7 cellular contexts compared by ENCODE assay signal in genomic region chr11:13669544-13670488, GRCh38. TPM values are rescaled to one million over a fixed set of nuclear protein-coding genes. Genes with fewer than 3 reads are reported as not detected.
DNase-seq lines count a peak whose midpoint lies in the region; ATAC-seq, FAIRE-seq and TF ChIP-seq lines count a peak whose summit lies in the region.

No MANE protein-coding gene starts in this region.

- no peaks in the 10 kb centered on the region for H3K27me3 ChIP-seq in prostate gland (replicated peaks; ENCODE audit: insufficient read depth)

- 65% methylated on average over 18 of the region's 18 CpGs for WGBS in prostate gland

- no peak for ATAC-seq in HG02973 (IDR thresholded peaks at IDR 0.05; ENCODE audit: unreplicated experiment)

- TF ChIP-seq CTCF in RWPE1 (conservative IDR thresholded peaks at IDR 0.05; ENCODE audit: low read depth): no peak
- TF ChIP-seq CTCF in prostate gland (IDR thresholded peaks at IDR 0.05): no peak

- no peaks in the 10 kb centered on the region for H3K9me3 ChIP-seq in prostate gland

- no peak for TF ChIP-seq POLR2A in prostate gland (IDR thresholded peaks at IDR 0.05)

- POLR2A ChIA-PET in RWPE1 (lab: Yijun Ruan, JAX; ENCODE audit: low non-redundant PET): no interaction called here

- H3K36me3 ChIP-seq in prostate gland: no peaks in the 10 kb centered on the region

- no peaks in the 10 kb centered on the region for H3K4me1 ChIP-seq in prostate gland (replicated peaks)

- H3K4me3 ChIP-seq in prostate gland: peak overlapping the region; percentile 94 to 96

- CTCF ChIA-PET in RWPE1 (lab: Yijun Ruan, JAX): interaction anchor here (0.6 to 1.1 kb wide), 2 partner anchors 42 to 1065 kb away, joined by 4 read pairs; no protein-coding TSS in a partner anchor

- DNase-seq in GM18507 (ENCODE audit: extremely low spot score, insufficient read length, low read depth) (no peak), RWPE1 (ENCODE audit: low spot score) (no peak), epithelial cell of prostate (ENCODE audit: low read depth, low spot score) (no peak), prostate gland (ENCODE audit: low spot score) (no peak), ureter (ENCODE audit: low spot score) (no peak), foreskin melanocyte (no peak)

- intact Hi-C loops in prostate gland (cut with DNase I): loop anchor here (5.0 kb wide), 1 partner anchor 208 kb away; the partner anchor contains the start of gene BTBD10

- H3K27ac ChIP-seq in RWPE1 (peak overlapping the region; percentile 88), epithelial cell of prostate (peak overlapping the region; percentile 71), prostate gland (peak overlapping the region in 1 of 2 donors; percentile 84)

- FAIRE-seq in GM18507 (lab: Jason Lieb, UNC): peak; percentile 5

RNA-seq across cellular contexts. Expression of gene FAR1, which starts 1.3 kb away (rescaled TPM):
- total RNA-seq in prostate gland: 10 to 100 TPM; 24.5 to 28.0 TPM
- total RNA-seq in ureter: 112 TPM
